In the genomic region with DNA sequence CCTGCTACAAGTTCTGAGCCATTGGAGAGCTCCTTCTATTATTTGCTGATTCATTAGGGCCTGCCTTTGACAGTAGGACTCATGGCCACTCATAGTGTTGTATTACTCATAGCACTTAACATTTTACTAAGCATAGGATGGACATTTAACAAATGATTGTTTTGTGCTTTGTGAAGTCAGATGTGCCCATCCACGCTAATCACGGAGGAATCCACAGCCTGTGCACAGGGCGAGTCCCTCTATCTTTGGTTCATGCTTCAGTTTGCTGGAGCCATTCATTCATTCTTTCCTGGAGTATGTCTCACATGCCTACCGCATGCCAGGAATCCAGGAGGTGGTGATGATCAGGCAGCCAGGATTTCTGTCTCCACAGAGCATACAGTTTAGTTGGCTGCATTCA, we compare ENCODE assay signal across 2 cellular contexts.
TF ChIP-seq lines count a peak whose summit lies in the region.

No MANE protein-coding gene starts in this region.

TF ChIP-seq in SK-N-SH, 30 proteins besides CTCF, POLR2A, EP300 and RAD21 (continued from another document):
- TF ChIP-seq, protein P1, sequence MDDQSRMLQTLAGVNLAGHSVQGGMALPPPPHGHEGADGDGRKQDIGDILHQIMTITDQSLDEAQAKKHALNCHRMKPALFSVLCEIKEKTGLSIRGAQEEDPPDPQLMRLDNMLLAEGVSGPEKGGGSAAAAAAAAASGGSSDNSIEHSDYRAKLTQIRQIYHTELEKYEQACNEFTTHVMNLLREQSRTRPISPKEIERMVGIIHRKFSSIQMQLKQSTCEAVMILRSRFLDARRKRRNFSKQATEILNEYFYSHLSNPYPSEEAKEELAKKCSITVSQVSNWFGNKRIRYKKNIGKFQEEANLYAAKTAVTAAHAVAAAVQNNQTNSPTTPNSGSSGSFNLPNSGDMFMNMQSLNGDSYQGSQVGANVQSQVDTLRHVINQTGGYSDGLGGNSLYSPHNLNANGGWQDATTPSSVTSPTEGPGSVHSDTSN (IDR thresholded peaks at IDR 0.05) = no peak
- TF ChIP-seq ELF1 (IDR thresholded peaks at IDR 0.05) (no peak), GABPA (IDR thresholded peaks at IDR 0.05; ENCODE audit: low read depth) (no peak)

TF ChIP-seq in GM23338, 12 proteins besides CTCF, POLR2A, EP300 and RAD21:
- TF ChIP-seq, protein P2, sequence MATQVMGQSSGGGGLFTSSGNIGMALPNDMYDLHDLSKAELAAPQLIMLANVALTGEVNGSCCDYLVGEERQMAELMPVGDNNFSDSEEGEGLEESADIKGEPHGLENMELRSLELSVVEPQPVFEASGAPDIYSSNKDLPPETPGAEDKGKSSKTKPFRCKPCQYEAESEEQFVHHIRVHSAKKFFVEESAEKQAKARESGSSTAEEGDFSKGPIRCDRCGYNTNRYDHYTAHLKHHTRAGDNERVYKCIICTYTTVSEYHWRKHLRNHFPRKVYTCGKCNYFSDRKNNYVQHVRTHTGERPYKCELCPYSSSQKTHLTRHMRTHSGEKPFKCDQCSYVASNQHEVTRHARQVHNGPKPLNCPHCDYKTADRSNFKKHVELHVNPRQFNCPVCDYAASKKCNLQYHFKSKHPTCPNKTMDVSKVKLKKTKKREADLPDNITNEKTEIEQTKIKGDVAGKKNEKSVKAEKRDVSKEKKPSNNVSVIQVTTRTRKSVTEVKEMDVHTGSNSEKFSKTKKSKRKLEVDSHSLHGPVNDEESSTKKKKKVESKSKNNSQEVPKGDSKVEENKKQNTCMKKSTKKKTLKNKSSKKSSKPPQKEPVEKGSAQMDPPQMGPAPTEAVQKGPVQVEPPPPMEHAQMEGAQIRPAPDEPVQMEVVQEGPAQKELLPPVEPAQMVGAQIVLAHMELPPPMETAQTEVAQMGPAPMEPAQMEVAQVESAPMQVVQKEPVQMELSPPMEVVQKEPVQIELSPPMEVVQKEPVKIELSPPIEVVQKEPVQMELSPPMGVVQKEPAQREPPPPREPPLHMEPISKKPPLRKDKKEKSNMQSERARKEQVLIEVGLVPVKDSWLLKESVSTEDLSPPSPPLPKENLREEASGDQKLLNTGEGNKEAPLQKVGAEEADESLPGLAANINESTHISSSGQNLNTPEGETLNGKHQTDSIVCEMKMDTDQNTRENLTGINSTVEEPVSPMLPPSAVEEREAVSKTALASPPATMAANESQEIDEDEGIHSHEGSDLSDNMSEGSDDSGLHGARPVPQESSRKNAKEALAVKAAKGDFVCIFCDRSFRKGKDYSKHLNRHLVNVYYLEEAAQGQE (IDR thresholded peaks at IDR 0.05; ENCODE audit: unreplicated experiment) = no peak
- TF ChIP-seq ZNF331 (CRISPR knock-in tag; IDR thresholded peaks at IDR 0.05; ENCODE audit: low read depth) (no peak), NANOG (IDR thresholded peaks at IDR 0.05; ENCODE audit: borderline replicate concordance) (no peak), ZNF114 (CRISPR knock-in tag; IDR thresholded peaks at IDR 0.05) (no peak), CREB1 (CRISPR knock-in tag; IDR thresholded peaks at IDR 0.05; ENCODE audit: low read depth) (no peak), JUNB (IDR thresholded peaks at IDR 0.05; ENCODE audit: unreplicated experiment) (no peak)
- TF ChIP-seq, protein P3, sequence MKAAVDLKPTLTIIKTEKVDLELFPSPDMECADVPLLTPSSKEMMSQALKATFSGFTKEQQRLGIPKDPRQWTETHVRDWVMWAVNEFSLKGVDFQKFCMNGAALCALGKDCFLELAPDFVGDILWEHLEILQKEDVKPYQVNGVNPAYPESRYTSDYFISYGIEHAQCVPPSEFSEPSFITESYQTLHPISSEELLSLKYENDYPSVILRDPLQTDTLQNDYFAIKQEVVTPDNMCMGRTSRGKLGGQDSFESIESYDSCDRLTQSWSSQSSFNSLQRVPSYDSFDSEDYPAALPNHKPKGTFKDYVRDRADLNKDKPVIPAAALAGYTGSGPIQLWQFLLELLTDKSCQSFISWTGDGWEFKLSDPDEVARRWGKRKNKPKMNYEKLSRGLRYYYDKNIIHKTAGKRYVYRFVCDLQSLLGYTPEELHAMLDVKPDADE (IDR thresholded peaks at IDR 0.05) = no peak
